17 cellular contexts compared by ENCODE assay signal in the genomic region with DNA sequence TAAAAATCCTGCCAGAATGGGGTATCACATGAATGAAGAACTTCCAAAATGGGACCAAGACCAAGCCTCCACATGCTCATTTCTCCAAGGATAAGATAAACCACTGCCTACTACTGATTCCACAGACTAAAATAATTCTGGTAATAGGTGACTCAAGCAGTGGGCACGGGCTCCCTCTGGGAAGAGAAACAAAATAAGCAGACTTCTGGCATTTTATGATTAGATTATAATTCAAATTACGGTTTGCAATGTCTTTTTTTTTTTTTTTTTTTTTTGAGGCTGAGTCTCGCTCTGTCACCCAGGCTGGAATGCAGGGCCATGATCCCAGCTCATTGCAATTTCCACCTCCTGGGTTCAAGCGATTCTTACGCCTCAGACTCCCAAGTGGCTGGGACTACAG. TPM values are rescaled to one million over a fixed set of nuclear protein-coding genes. Genes with fewer than 3 reads are reported as not detected.
A peak's percentile ranks its signal among the peaks of the same experiment; 100 is the strongest.
DNase-seq lines count a peak whose midpoint lies in the region; ATAC-seq and TF ChIP-seq lines count a peak whose summit lies in the region.
"Had no signal": no experiment of that assay in that cellular context is flagged by ENCODE, and none has a peak within 500 bp of the region (broad histone marks: within the 10 kb centered on the region; RNA-seq: fewer than 3 reads in every experiment).

No MANE protein-coding gene starts in this region.

- no peak for TF ChIP-seq CTCF in right atrium auricular region (IDR thresholded peaks at IDR 0.05)
- TF ChIP-seq CTCF in foreskin fibroblast (IDR thresholded peaks at IDR 0.05; ENCODE audit: low read depth, low read length): peak; percentile 7
- no peak for TF ChIP-seq CTCF in tibial artery (IDR thresholded peaks at IDR 0.05)
- TF ChIP-seq CTCF in vagina (IDR thresholded peaks at IDR 0.05): no peak

- TF ChIP-seq POLR2A in vagina (IDR thresholded peaks at IDR 0.05) (no peak), GM18505 (IDR thresholded peaks at IDR 0.05; ENCODE audit: borderline replicate concordance, extremely low read depth, insufficient read depth, insufficient read length) (no peak)

- H3K9me3 ChIP-seq in right atrium auricular region (no peaks in the 10 kb centered on the region), tibial artery (no peaks in the 10 kb centered on the region), vagina (no peaks in the 10 kb centered on the region)
- H3K9me3 ChIP-seq: esophagus squamous epithelium, stomach had no signal

- H3K4me1 ChIP-seq in right atrium auricular region (peaks cover 0 to 44% of the 10 kb centered on the region in 2 donors), tibial artery (peaks cover 0 to 24% (median 18%) of the 10 kb centered on the region in 4 donors), vagina (peaks cover 20% of the 10 kb centered on the region)

- ATAC-seq in Right ventricle myocardium superior (ENCODE audit: poor library complexity) (peak; percentile 11), GM18505 (IDR thresholded peaks at IDR 0.05; ENCODE audit: unreplicated experiment) (no peak)

- H3K36me3 ChIP-seq in right atrium auricular region: no peaks in the 10 kb centered on the region
- peaks cover 0 to 7% (median 5%) of the 10 kb centered on the region in 3 donors for H3K36me3 ChIP-seq in tibial artery
- H3K36me3 ChIP-seq in vagina: peaks cover 0 to 16% of the 10 kb centered on the region in 2 donors

- DNase-seq in Right ventricle myocardium superior (no peak), right atrium auricular region (ENCODE audit: low spot score) (no peak), amniotic epithelial cell (ENCODE audit: low read depth) (peak; percentile 58), foreskin fibroblast (peak; percentile 24 to 49), tibial artery (peak; percentile 24 to 65), vagina (ENCODE audit: extremely low spot score in 2 of 2) (no peak), NCI-H1694 (lab: John Stamatoyannopoulos, UW) (no peak)
- DNase-seq: activated naive CD4-positive, alpha-beta T cell treated with anti-CD3 and anti-CD28 coated beads, Interleukin-2, amount 50 U/mL, for 16 hours; esophagus squamous epithelium; NCI-H1048; stomach had no signal

- intact Hi-C loops in Right ventricle myocardium superior (cut with DNase I): no loop called here
- intact Hi-C loops in tibial artery (cut with DNase I; ENCODE audit: low total_unique reads): no loop called here
- intact Hi-C loops in vagina (cut with DNase I): no loop called here

- H3K27ac ChIP-seq in right atrium auricular region: peak overlapping the region in 1 of 2 donors; percentile 18
- peak overlapping the region; percentile 20 to 58 for H3K27ac ChIP-seq in tibial artery
- no peak overlapping the region for H3K27ac ChIP-seq in vagina
- H3K27ac ChIP-seq: 22Rv1, esophagus squamous epithelium, stomach, VCaP had no signal

- no peak overlapping the region for H3K4me3 ChIP-seq in right atrium auricular region
- H3K4me3 ChIP-seq in foreskin fibroblast (ENCODE audit: low read depth in 1 of 2, low read length in 2 of 2): no peak overlapping the region
- H3K4me3 ChIP-seq in tibial artery: no peak overlapping the region
- H3K4me3 ChIP-seq in vagina: no peak overlapping the region
- H3K4me3 ChIP-seq: esophagus squamous epithelium, smooth muscle cell, stomach had no signal

- H3K27me3 ChIP-seq in right atrium auricular region: no peaks in the 10 kb centered on the region
- no peaks in the 10 kb centered on the region for H3K27me3 ChIP-seq in tibial artery
- no peaks in the 10 kb centered on the region for H3K27me3 ChIP-seq in vagina
- H3K27me3 ChIP-seq: esophagus squamous epithelium, stomach had no signal

RNA-seq across cellular contexts. Expression of a gene that starts 16.0 kb away (rescaled TPM):
- total RNA-seq in Right ventricle myocardium superior (155 TPM), right atrium auricular region (10 to 100 TPM; 33.2 to 53.9 TPM), vagina (33.9 TPM)

RNA-seq across cellular contexts. Expression of a gene that starts 42.3 kb away (rescaled TPM):
- total RNA-seq in Right ventricle myocardium superior (0.08 TPM), right atrium auricular region (1 to 10 TPM in 1 of 2 donors, under 1 TPM in 1; 0.70 to 2.6 TPM), vagina (1.7 TPM)
- total RNA-seq: activated CD8-positive, alpha-beta memory T cell treated with anti-CD3 and anti-CD28 coated beads for 36 hours; dermis microvascular lymphatic vessel endothelial cell had no signal

RNA-seq across cellular contexts. Expression of a gene that starts 59.7 kb away (rescaled TPM):
- total RNA-seq in Right ventricle myocardium superior (12.3 TPM), right atrium auricular region (10 to 100 TPM; 13.0 to 18.9 TPM), vagina (10.1 TPM)

Comparison
In these comparisons a context has a peak if more than half of its experiments do, and no peak if none do; other contexts are left out.
1. DNase-seq: peak in amniotic epithelial cell (single experiment), foreskin fibroblast (2 of 2) and tibial artery (2 of 2); none in Right ventricle myocardium superior (single experiment), right atrium auricular region (single experiment), vagina (0 of 2) and NCI-H1694 (single experiment).